ENCODE assay signal across 26 cellular contexts in the genomic region with DNA sequence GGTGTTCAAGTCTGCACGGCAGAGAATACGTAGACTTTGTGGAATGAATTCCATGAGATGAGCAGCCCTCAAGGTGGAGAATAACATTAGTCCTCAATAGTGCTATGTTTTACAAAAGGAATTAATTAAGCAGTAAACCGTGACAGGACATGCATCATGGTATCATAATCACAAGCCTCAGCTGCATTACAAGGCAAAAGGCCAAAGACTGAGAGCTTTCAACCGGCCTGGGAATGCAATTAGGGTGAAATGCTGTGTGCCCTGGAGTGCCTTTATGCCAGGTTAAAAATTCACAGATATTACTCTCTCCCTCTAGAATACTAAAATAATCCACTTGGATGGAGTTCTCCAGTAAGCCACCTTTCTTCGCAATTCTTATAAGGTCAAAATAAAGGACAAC.
DNase-seq lines count a peak whose midpoint lies in the region; ATAC-seq and TF ChIP-seq lines count a peak whose summit lies in the region.
"Had no signal": no experiment of that assay in that cellular context is flagged by ENCODE, and none has a peak within 500 bp of the region (broad histone marks: within the 10 kb centered on the region; RNA-seq: fewer than 3 reads in every experiment).

No MANE protein-coding gene starts in this region.

- peak overlapping the region; percentile 41 for H3K4me2 ChIP-seq in BLaER1
- H3K4me2 ChIP-seq in mesenchymal stem cell (ENCODE audit: low read length, poor library complexity, severe bottlenecking): no peak overlapping the region
- H3K4me2 ChIP-seq: GM23338 had no signal

- H3K14ac ChIP-seq in mesenchymal stem cell (ENCODE audit: low read length in 2 of 2): no peak overlapping the region

- ATAC-seq in left lung (no peak), HG02840 (IDR thresholded peaks at IDR 0.05; ENCODE audit: low FRiP score, unreplicated experiment) (no peak)
- ATAC-seq: GM23338, heart right ventricle, Panc1 had no signal

- no peaks in the 10 kb centered on the region for H4K20me1 ChIP-seq in BLaER1

- no peak overlapping the region for H3K18ac ChIP-seq in mesenchymal stem cell (ENCODE audit: low read depth in 1 of 2, low read length in 2 of 2)

- H3K27me3 ChIP-seq in BLaER1 (no peaks in the 10 kb centered on the region), kidney epithelial cell (ENCODE audit: control insufficient read depth, insufficient read depth, low read length) (no peaks in the 10 kb centered on the region), mesenchymal stem cell (ENCODE audit: control insufficient read depth in 1 of 2, insufficient read depth in 1 of 2, low read length in 2 of 2) (no peaks in the 10 kb centered on the region), left lung (no peaks in the 10 kb centered on the region), BE2C (no peaks in the 10 kb centered on the region)
- H3K27me3 ChIP-seq: heart right ventricle, transverse colon had no signal

- H3K4me1 ChIP-seq in BLaER1 (peaks cover 15% of the 10 kb centered on the region), mesenchymal stem cell (ENCODE audit: control insufficient read depth, insufficient read depth, low read depth, low read length) (peaks cover 3% of the 10 kb centered on the region), left lung (no peaks in the 10 kb centered on the region), BE2C (no peaks in the 10 kb centered on the region)

- no peak overlapping the region for H2AFZ ChIP-seq in mesenchymal stem cell (ENCODE audit: low read depth, low read length)
- H2AFZ ChIP-seq: GM23338 had no signal

- H3K4me3 ChIP-seq in BLaER1 (no peak overlapping the region), kidney epithelial cell (ENCODE audit: low read depth, low read length) (no peak overlapping the region), mesenchymal stem cell (ENCODE audit: insufficient read depth in 1 of 2, low read depth in 1 of 2, low read length in 2 of 2) (no peak overlapping the region), left lung (no peak overlapping the region), BE2C (ENCODE audit: low read depth, low read length) (no peak overlapping the region)
- H3K4me3 ChIP-seq: GM23338, heart right ventricle, transverse colon had no signal

- H3K9me3 ChIP-seq in BLaER1 (no peaks in the 10 kb centered on the region), mesenchymal stem cell (ENCODE audit: control insufficient read depth, low read length) (no peaks in the 10 kb centered on the region), left lung (no peaks in the 10 kb centered on the region), BE2C (no peaks in the 10 kb centered on the region)
- H3K9me3 ChIP-seq: heart right ventricle, transverse colon had no signal

- DNase-seq in DMS79 treated with DMSO at 0.1 percent for 48 hours (lab: John Stamatoyannopoulos, UW) (peak; percentile 94), astrocyte of the hippocampus (ENCODE audit: low read depth, low spot score) (peak; percentile 22), kidney epithelial cell (ENCODE audit: low read depth) (peak; percentile 29), mesenchymal stem cell (no peak), left lung (no peak), BE2C (no peak)
- DNase-seq: activated CD4-positive, alpha-beta T cell treated with anti-CD3 and anti-CD28 coated beads for 4 hours; amygdala; COR-L47; GF-D8; heart right ventricle; KBM-7; mammary epithelial cell; NCI-H1092 treated with DMSO at 0.1 percent for 48 hours; NCI-H2081; NCI-H226; SIG-M5; stimulated activated CD4-positive, alpha-beta T cell treated with anti-CD3 and anti-CD28 coated beads, Interleukin-4, amount 100 ng/mL, for 24 hours; T-helper 9 cell; transverse colon had no signal

- no peak overlapping the region for H2BK5ac ChIP-seq in mesenchymal stem cell (ENCODE audit: low read depth, low read length, poor library complexity, severe bottlenecking)

- H2BK12ac ChIP-seq in mesenchymal stem cell (ENCODE audit: low read length in 2 of 2): no peak overlapping the region

- H3K23ac ChIP-seq in mesenchymal stem cell (ENCODE audit: low read length in 2 of 2): no peak overlapping the region

- 100% methylated on average over 3 of the region's 5 CpGs for WGBS in mesenchymal stem cell

- intact Hi-C loops in left lung (cut with DNase I): loop anchor here in 1 of 2 donors (10.0 kb wide), 2 partner anchors 273 to 427 kb away; partner anchors contain the start of gene MLLT3

- no peak overlapping the region for H4K91ac ChIP-seq in mesenchymal stem cell (ENCODE audit: low read length)

- H3K9ac ChIP-seq in BLaER1 (no peak overlapping the region), mesenchymal stem cell (ENCODE audit: low read length) (no peak overlapping the region)

- peaks cover 1% of the 10 kb centered on the region for H3K79me1 ChIP-seq in mesenchymal stem cell (replicated peaks; ENCODE audit: low read length, poor library complexity, severe bottlenecking)

- no peak overlapping the region for H2BK15ac ChIP-seq in mesenchymal stem cell (ENCODE audit: low read depth, poor library complexity, severe bottlenecking)

- no peak overlapping the region for H2AK5ac ChIP-seq in mesenchymal stem cell (ENCODE audit: low read length, severe bottlenecking)

- H3K36me3 ChIP-seq in BLaER1 (no peaks in the 10 kb centered on the region), kidney epithelial cell (ENCODE audit: control insufficient read depth, insufficient read depth, low read length) (no peaks in the 10 kb centered on the region), mesenchymal stem cell (ENCODE audit: control insufficient read depth in 1 of 2, insufficient read depth in 2 of 2, low read depth in 1 of 2, low read length in 2 of 2) (peaks cover under 1 to 6% of the 10 kb centered on the region in 2 experiments), left lung (no peaks in the 10 kb centered on the region), BE2C (no peaks in the 10 kb centered on the region)

- no peak for TF ChIP-seq CTCF in kidney epithelial cell (IDR thresholded peaks at IDR 0.05; ENCODE audit: insufficient read depth, low read length, poor library complexity, severe bottlenecking)
- no peak for TF ChIP-seq CTCF in left lung (IDR thresholded peaks at IDR 0.05)
- TF ChIP-seq CTCF in BE2C (IDR thresholded peaks at IDR 0.05; ENCODE audit: low read depth, low read length): no peak

- H4K8ac ChIP-seq in mesenchymal stem cell (ENCODE audit: low read length): no peak overlapping the region

- no peak overlapping the region for H2BK120ac ChIP-seq in mesenchymal stem cell (ENCODE audit: low read depth, low read length)

- H3K27ac ChIP-seq in BLaER1 (no peak overlapping the region), mesenchymal stem cell (ENCODE audit: low read length, poor library complexity, severe bottlenecking) (no peak overlapping the region), left lung (no peak overlapping the region)
- H3K27ac ChIP-seq: C4-2B, heart right ventricle, transverse colon, VCaP had no signal

- no peak overlapping the region for H3K4ac ChIP-seq in mesenchymal stem cell (ENCODE audit: low read depth in 1 of 2, low read length in 2 of 2)

Comparison
In these comparisons a context has a peak if more than half of its experiments do, and no peak if none do; other contexts are left out.
1. DNase-seq: peak in DMS79 treated with DMSO at 0.1 percent for 48 hours (single experiment), astrocyte of the hippocampus (single experiment) and kidney epithelial cell (single experiment); none in mesenchymal stem cell (single experiment), left lung (0 of 2) and BE2C (single experiment).